ENCODE assay signal across 8 cellular contexts in genomic region chr7:128879939-128880746, GRCh38. TPM values are rescaled to one million over a fixed set of nuclear protein-coding genes. Genes with fewer than 3 reads are reported as not detected.
A peak's percentile ranks its signal among the peaks of the same experiment; 100 is the strongest.
DNase-seq lines count a peak whose midpoint lies in the region; ATAC-seq and TF ChIP-seq lines count a peak whose summit lies in the region.

No MANE protein-coding gene starts in this region.

- no peaks in the 10 kb centered on the region for H3K79me2 ChIP-seq in hepatocyte

- no peaks in the 10 kb centered on the region for H4K20me1 ChIP-seq in hepatocyte (ENCODE audit: insufficient read depth, poor library complexity, severe bottlenecking)

- H3K27me3 ChIP-seq in hepatocyte, result no peaks in the 10 kb centered on the region

- no peaks in the 10 kb centered on the region for H3K9me2 ChIP-seq in hepatocyte (replicated peaks; ENCODE audit: insufficient read depth)

- no peak overlapping the region for H3K27ac ChIP-seq in hepatocyte

- no peaks in the 10 kb centered on the region for H3K4me1 ChIP-seq in hepatocyte (ENCODE audit: insufficient read depth)

- H2AFZ ChIP-seq in hepatocyte, result no peak overlapping the region

- 57% methylated on average over 28 of the region's 31 CpGs for WGBS in hepatocyte (ENCODE audit: low lambda C conversion rate, missing lambda C conversion rate)

- no peak for ATAC-seq in HG03135 (IDR thresholded peaks at IDR 0.05; ENCODE audit: unreplicated experiment)
- no peak for ATAC-seq in HG02588 (IDR thresholded peaks at IDR 0.05; ENCODE audit: unreplicated experiment)

- no peak overlapping the region for H3K4me2 ChIP-seq in hepatocyte

- H3K9me3 ChIP-seq in hepatocyte (ENCODE audit: low read depth), result no peaks in the 10 kb centered on the region

- peak; percentile 71 for TF ChIP-seq CTCF in hepatocyte (IDR thresholded peaks at IDR 0.05; ENCODE audit: poor library complexity)

- no peak overlapping the region for H3K4me3 ChIP-seq in hepatocyte

- DNase-seq in NCI-H1436 (lab: John Stamatoyannopoulos, UW), result peak; percentile 64
- DNase-seq in NCI-H1436 treated with DMSO at 0.1 percent for 48 hours (lab: John Stamatoyannopoulos, UW), result no peak
- peak; percentile 75 for DNase-seq in NCI-H2107 (lab: John Stamatoyannopoulos, UW)
- peak in 49 of 56 donors; percentile 5 to 81 (median 49) for DNase-seq in amygdala (lab: John Stamatoyannopoulos, UW)
- DNase-seq in hepatocyte (ENCODE audit: low spot score), result peak; percentile 82
- peak; percentile 50 for DNase-seq in stimulated activated CD8-positive, alpha-beta memory T cell treated with anti-CD3 and anti-CD28 coated beads, Interleukin-4, amount 100 ng/mL, for 48 hours

- no peaks in the 10 kb centered on the region for H3K36me3 ChIP-seq in hepatocyte (replicated peaks; ENCODE audit: insufficient read depth, low read depth)

RNA-seq across cellular contexts. Expression of gene ATP6V1F, which starts 17.5 kb away (rescaled TPM):
- total RNA-seq in hepatocyte, result 181 and 184 TPM in 2 replicates
- 422 and 426 TPM in 2 replicates for polyA plus RNA-seq in hepatocyte

RNA-seq across cellular contexts. Expression of gene KCP, which starts 30.4 kb away (rescaled TPM):
- total RNA-seq in hepatocyte, result 0.20 and 0.40 TPM in 2 replicates
- 2.4 and 3.3 TPM in 2 replicates for polyA plus RNA-seq in hepatocyte

RNA-seq across cellular contexts. Expression of gene FLNC, which starts 49.9 kb away (rescaled TPM):
- total RNA-seq in hepatocyte, result 32.8 and 60.7 TPM in 2 replicates
- 40.4 and 46.6 TPM in 2 replicates for polyA plus RNA-seq in hepatocyte

RNA-seq across cellular contexts. Expression of gene IRF5, which starts 57.6 kb away (rescaled TPM):
- 0.44 and 0.73 TPM in 2 replicates for total RNA-seq in hepatocyte
- polyA plus RNA-seq in hepatocyte, result 0.55 TPM in 1 of 2 replicates, not detected in the other
